9 cellular contexts compared by ENCODE assay signal in the genomic region with DNA sequence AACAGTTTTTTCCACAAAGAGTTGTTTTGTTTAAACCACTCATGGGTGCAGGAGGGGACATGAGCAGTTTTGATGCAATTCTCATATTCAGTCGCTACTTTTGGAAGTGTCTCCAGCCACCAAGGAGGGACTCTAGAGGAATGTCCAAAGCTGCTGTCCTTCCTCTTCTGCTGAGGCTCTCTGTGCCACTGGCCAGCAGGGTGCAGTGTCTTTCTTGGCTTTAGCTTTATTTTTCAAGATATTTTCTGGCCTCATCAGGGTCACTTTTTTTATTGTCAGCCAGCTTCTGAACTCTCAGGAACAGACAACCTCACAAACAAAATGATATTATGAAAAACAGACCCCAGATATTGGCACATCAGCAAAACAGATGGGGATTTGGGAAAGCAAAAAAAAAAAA.
DNase-seq lines count a peak whose midpoint lies in the region; TF ChIP-seq lines count a peak whose summit lies in the region.
"Had no signal": no experiment of that assay in that cellular context is flagged by ENCODE, and none has a peak within 500 bp of the region (broad histone marks: within the 10 kb centered on the region; RNA-seq: fewer than 3 reads in every experiment).

No MANE protein-coding gene starts in this region.

- H2AK5ac ChIP-seq in mesenchymal stem cell (ENCODE audit: low read length, severe bottlenecking) = no peak overlapping the region

- H3K18ac ChIP-seq in mesenchymal stem cell (ENCODE audit: low read depth in 1 of 2, low read length in 2 of 2) = no peak overlapping the region

- H3K27ac Mint-ChIP-seq in chondrocyte (ENCODE audit: unreplicated experiment) = no peak overlapping the region
- no peak overlapping the region for H3K27ac Mint-ChIP-seq in activated naive CD4-positive, alpha-beta T cell treated with anti-CD3 and anti-CD28 coated beads for 36 hours

- CTCF ChIA-PET in activated naive CD4-positive, alpha-beta T cell treated with anti-CD3 and anti-CD28 coated beads for 36 hours (lab: Charles Lee) = no interaction called here

- H3K4me3 Mint-ChIP-seq in chondrocyte (ENCODE audit: unreplicated experiment) = no peak overlapping the region
- no peak overlapping the region for H3K4me3 Mint-ChIP-seq in activated naive CD4-positive, alpha-beta T cell treated with anti-CD3 and anti-CD28 coated beads for 36 hours

- H3K4me1 ChIP-seq in mesenchymal stem cell (ENCODE audit: control insufficient read depth, insufficient read depth, low read depth, low read length) = no peaks in the 10 kb centered on the region
- H3K4me1 ChIP-seq: BLaER1 had no signal

- H2BK12ac ChIP-seq in mesenchymal stem cell (ENCODE audit: low read length in 2 of 2) = no peak overlapping the region

- no peaks in the 10 kb centered on the region for H3K36me3 Mint-ChIP-seq in chondrocyte (ENCODE audit: low read depth)
- H3K36me3 Mint-ChIP-seq in activated naive CD4-positive, alpha-beta T cell treated with anti-CD3 and anti-CD28 coated beads for 36 hours (ENCODE audit: low read depth) = no peaks in the 10 kb centered on the region

- H2BK120ac ChIP-seq in mesenchymal stem cell (ENCODE audit: low read depth, low read length) = no peak overlapping the region

- no peaks in the 10 kb centered on the region for H3K79me1 ChIP-seq in mesenchymal stem cell (replicated peaks; ENCODE audit: low read length, poor library complexity, severe bottlenecking)

- H3K23ac ChIP-seq in mesenchymal stem cell (ENCODE audit: low read length in 2 of 2) = no peak overlapping the region

- no peak overlapping the region for H3K4me3 ChIP-seq in mesenchymal stem cell (ENCODE audit: insufficient read depth in 1 of 2, low read depth in 1 of 2, low read length in 2 of 2)
- H3K4me3 ChIP-seq: BLaER1 had no signal

- in situ Hi-C loops in KBM-7 (cut with MboI; ENCODE audit: low pct_unique_long_range_greater_than_20kb, low sequenced_read_pairs) = no loop called here

- H3K27ac ChIP-seq in mesenchymal stem cell (ENCODE audit: low read length, poor library complexity, severe bottlenecking) = no peak overlapping the region
- H3K27ac ChIP-seq: BLaER1 had no signal

- no peaks in the 10 kb centered on the region for H3K9me3 Mint-ChIP-seq in chondrocyte (ENCODE audit: low read depth)
- no peaks in the 10 kb centered on the region for H3K9me3 Mint-ChIP-seq in activated naive CD4-positive, alpha-beta T cell treated with anti-CD3 and anti-CD28 coated beads for 36 hours

- peak; percentile 85 for TF ChIP-seq CTCF in chondrocyte (IDR thresholded peaks at IDR 0.05)

- H3K9me3 ChIP-seq in mesenchymal stem cell (ENCODE audit: control insufficient read depth, low read length) = no peaks in the 10 kb centered on the region
- H3K9me3 ChIP-seq: BLaER1 had no signal

- WGBS in mesenchymal stem cell = 49% methylated on average over 1 of the region's 1 CpG

- intact Hi-C loops in activated naive CD4-positive, alpha-beta T cell treated with anti-CD3 and anti-CD28 coated beads for 36 hours (cut with micrococcal nuclease) = no loop called here

- no peak overlapping the region for H3K14ac ChIP-seq in mesenchymal stem cell (ENCODE audit: low read length in 2 of 2)

- H3K4me2 ChIP-seq in mesenchymal stem cell (ENCODE audit: low read length, poor library complexity, severe bottlenecking) = no peak overlapping the region
- H3K4me2 ChIP-seq: BLaER1 had no signal

- no peak overlapping the region for H4K91ac ChIP-seq in mesenchymal stem cell (ENCODE audit: low read length)

- H3K36me3 ChIP-seq in mesenchymal stem cell (ENCODE audit: control insufficient read depth in 1 of 2, insufficient read depth in 2 of 2, low read depth in 1 of 2, low read length in 2 of 2) = no peaks in the 10 kb centered on the region
- H3K36me3 ChIP-seq: BLaER1 had no signal

- H3K4ac ChIP-seq in mesenchymal stem cell (ENCODE audit: low read depth in 1 of 2, low read length in 2 of 2) = no peak overlapping the region

- H2AFZ ChIP-seq in mesenchymal stem cell (ENCODE audit: low read depth, low read length) = no peak overlapping the region

- H2BK15ac ChIP-seq in mesenchymal stem cell (ENCODE audit: low read depth, poor library complexity, severe bottlenecking) = no peak overlapping the region

- peaks cover 5% of the 10 kb centered on the region for H3K27me3 Mint-ChIP-seq in chondrocyte (ENCODE audit: low read depth)
- H3K27me3 Mint-ChIP-seq in activated naive CD4-positive, alpha-beta T cell treated with anti-CD3 and anti-CD28 coated beads for 36 hours (ENCODE audit: low read depth) = no peaks in the 10 kb centered on the region

- DNase-seq in NCI-H82 (lab: John Stamatoyannopoulos, UW) (peak; percentile 34), NCI-H82 treated with DMSO at 0.1 percent for 48 hours (lab: John Stamatoyannopoulos, UW; ENCODE audit: unreplicated experiment) (no peak), KBM-7 (peak; percentile 32), chondrocyte (ENCODE audit: low spot score) (no peak), mesenchymal stem cell (peak; percentile 64), NCI-H226 (no peak), epidermal melanocyte (ENCODE audit: insufficient read length, low spot score) (no peak)
- no peak for DNase-seq in activated naive CD4-positive, alpha-beta T cell treated with anti-CD3 and anti-CD28 coated beads for 36 hours

- no peak overlapping the region for H3K9ac ChIP-seq in mesenchymal stem cell (ENCODE audit: low read length)
- H3K9ac ChIP-seq: BLaER1 had no signal

- H3K4me1 Mint-ChIP-seq in chondrocyte (ENCODE audit: low read depth) = peaks cover 5% of the 10 kb centered on the region
- H3K4me1 Mint-ChIP-seq in activated naive CD4-positive, alpha-beta T cell treated with anti-CD3 and anti-CD28 coated beads for 36 hours (ENCODE audit: low read depth) = no peaks in the 10 kb centered on the region

- H3K27me3 ChIP-seq in mesenchymal stem cell (ENCODE audit: control insufficient read depth in 1 of 2, insufficient read depth in 1 of 2, low read length in 2 of 2) = no peaks in the 10 kb centered on the region
- H3K27me3 ChIP-seq: BLaER1 had no signal

- H2BK5ac ChIP-seq in mesenchymal stem cell (ENCODE audit: low read depth, low read length, poor library complexity, severe bottlenecking) = no peak overlapping the region

- no peak overlapping the region for H4K8ac ChIP-seq in mesenchymal stem cell (ENCODE audit: low read length)

Comparison
In these comparisons a context has a peak if more than half of its experiments do, and no peak if none do; other contexts are left out.
1. DNase-seq: peak in NCI-H82 (single experiment), KBM-7 (single experiment) and mesenchymal stem cell (single experiment); none in NCI-H82 treated with DMSO at 0.1 percent for 48 hours (single experiment), chondrocyte (single experiment), activated naive CD4-positive, alpha-beta T cell treated with anti-CD3 and anti-CD28 coated beads for 36 hours (single experiment), NCI-H226 (single experiment) and epidermal melanocyte (single experiment).